ENCODE assay signal across 8 cellular contexts in the genomic region with DNA sequence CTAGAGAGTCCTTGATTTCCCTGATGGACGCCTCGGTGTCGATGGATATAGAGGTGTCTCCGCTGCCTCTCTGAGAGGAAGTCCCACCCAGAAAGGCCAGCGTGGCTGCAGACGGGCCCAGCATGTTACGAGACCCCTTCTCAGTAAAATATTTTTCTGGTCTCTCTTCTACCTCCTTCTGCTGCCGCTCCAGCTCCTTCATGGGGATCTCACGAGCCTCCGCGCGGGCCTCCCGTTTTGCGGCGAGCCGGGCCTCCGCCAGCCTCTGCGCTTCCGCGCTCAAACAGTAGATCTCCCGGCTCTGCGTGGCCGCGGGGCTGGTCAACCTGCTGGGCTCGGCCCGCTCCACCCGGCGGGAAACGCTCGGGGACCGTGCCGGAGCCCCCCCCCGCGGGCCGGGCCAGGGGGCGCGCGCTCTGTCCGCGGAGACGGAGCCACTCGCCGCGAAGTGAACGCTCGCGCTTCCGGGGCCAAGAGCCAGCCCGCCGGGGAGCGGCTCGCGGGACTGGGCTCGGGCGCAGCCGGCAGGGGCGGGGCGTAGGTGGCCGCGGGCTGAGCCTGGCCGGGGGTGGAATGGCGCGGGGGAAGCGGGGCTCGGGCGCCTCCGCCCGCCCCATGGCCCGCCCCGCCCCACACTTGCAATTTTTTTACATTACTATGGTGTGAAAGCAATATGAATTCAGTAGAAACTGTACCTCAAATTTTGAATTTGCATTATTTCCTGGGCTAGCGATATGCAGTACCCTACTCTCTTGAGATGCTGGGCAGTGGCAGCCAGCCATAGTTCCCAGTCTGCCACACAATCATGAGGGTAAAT. TPM values are rescaled to one million over a fixed set of nuclear protein-coding genes. Genes with fewer than 3 reads are reported as not detected.
DNase-seq lines count a peak whose midpoint lies in the region; FAIRE-seq and TF ChIP-seq lines count a peak whose summit lies in the region.

No MANE protein-coding gene starts in this region.

- POLR2A ChIA-PET in HEK293 (lab: Yijun Ruan, JAX) = no interaction called here

- peak; percentile 66; the same call in 1 of the 2 replicates for TF ChIP-seq POLR2A in GM12892 (IDR thresholded peaks at IDR 0.05; ENCODE audit: low read depth, low read length)

- no peaks in the 10 kb centered on the region for H3K27me3 ChIP-seq in bronchial epithelial cell (ENCODE audit: control insufficient read depth, insufficient read depth, low read length)

- FAIRE-seq in GM12892 (lab: Jason Lieb, UNC) = peak; percentile 81
- no peak for FAIRE-seq in bronchial epithelial cell (lab: Jason Lieb, UNC)

- H3K4me3 ChIP-seq in HEK293 (ENCODE audit: low read depth, low read length) (peak overlapping the region; percentile 44), WI38 (ENCODE audit: low read depth, low read length) (peak overlapping the region; percentile 62), bronchial epithelial cell (ENCODE audit: low read depth, low read length) (peak overlapping the region; percentile 47)

- DNase-seq in GM12892 (ENCODE audit: insufficient read length) (peak; percentile 79), MV-4-11 (lab: John Stamatoyannopoulos, UW) (peak; percentile 49), bronchial epithelial cell (ENCODE audit: low read depth) (peak; percentile 30), islet precursor cell (peak; percentile 80), GF-D8 (lab: John Stamatoyannopoulos, UW) (no peak)
- DNase-seq in stimulated activated CD4-positive, alpha-beta T cell treated with anti-CD3 and anti-CD28 coated beads, Interleukin-12 subunit alpha, Interleukin-12 subunit beta, amount 100 ng/mL, for 48 hours (ENCODE audit: low read depth in 2 of 3, low spot score in 1 of 3) = peak; percentile 29 to 67 (median 34)

- H3K36me3 ChIP-seq in HEK293 (ENCODE audit: control insufficient read depth in 2 of 2, insufficient read depth in 1 of 2, low read length in 2 of 2) (no peaks in the 10 kb centered on the region), bronchial epithelial cell (ENCODE audit: control insufficient read depth, insufficient read depth, low read length) (no peaks in the 10 kb centered on the region)

- H3K4me1 ChIP-seq in HEK293 (ENCODE audit: control insufficient read depth, insufficient read depth, low read length) = no peaks in the 10 kb centered on the region

- TF ChIP-seq CTCF in HEK293 (tag by site-specific recombination; IDR thresholded peaks at IDR 0.05) (no peak), WI38 (IDR thresholded peaks at IDR 0.05; ENCODE audit: low read depth, low read length) (no peak), bronchial epithelial cell (IDR thresholded peaks at IDR 0.05; ENCODE audit: insufficient read depth, low read length, severe bottlenecking) (no peak)

- no peaks in the 10 kb centered on the region for H3K9me3 ChIP-seq in HEK293 (ENCODE audit: control insufficient read depth, insufficient read depth, low read depth, low read length)

- H3K27ac ChIP-seq in HEK293 (ENCODE audit: extremely low read depth, low read depth, low read length) = no peak overlapping the region

- CTCF ChIA-PET in HEK293 (lab: Yijun Ruan, JAX) = interaction anchor here (1.2 kb wide), 1 partner anchor 54 kb away, joined by 3 read pairs; no protein-coding TSS in a partner anchor

TF ChIP-seq in HEK293, 187 proteins besides CTCF, POLR2A, EP300 and RAD21:
- TF ChIP-seq ZNF660 (tag by site-specific recombination; IDR thresholded peaks at IDR 0.05) (0 out of 2 replicates have a peak, but pooled peaks have one; percentile 48), ZFP41 (tag by site-specific recombination; IDR thresholded peaks at IDR 0.05; ENCODE audit: borderline replicate concordance) (no peak), ZBTB8A (tag by site-specific recombination; IDR thresholded peaks at IDR 0.05) (peak; percentile 57), ZBTB6 (tag by site-specific recombination; IDR thresholded peaks at IDR 0.05) (peak; percentile 18; the same call in 1 of the 2 replicates), MZF1 (tag by site-specific recombination; IDR thresholded peaks at IDR 0.05; ENCODE audit: borderline replicate concordance) (peak; percentile 49; the same call in 1 of the 2 replicates), ZNF398 (tag by site-specific recombination; IDR thresholded peaks at IDR 0.05) (no peak), PRDM10 (tag by site-specific recombination; IDR thresholded peaks at IDR 0.05) (peak; percentile 54), ZNF561 (tag by site-specific recombination; IDR thresholded peaks at IDR 0.05; ENCODE audit: borderline replicate concordance) (peak; percentile 56; the same call in 1 of the 2 replicates), ZXDB (tag by site-specific recombination; IDR thresholded peaks at IDR 0.05) (no peak), ZSCAN30 (tag by site-specific recombination; IDR thresholded peaks at IDR 0.05) (peak; percentile 60), ZNF645 (tag by site-specific recombination; IDR thresholded peaks at IDR 0.05) (no peak), ZNF169 (tag by site-specific recombination; IDR thresholded peaks at IDR 0.05) (no peak)
- TF ChIP-seq, protein P1, sequence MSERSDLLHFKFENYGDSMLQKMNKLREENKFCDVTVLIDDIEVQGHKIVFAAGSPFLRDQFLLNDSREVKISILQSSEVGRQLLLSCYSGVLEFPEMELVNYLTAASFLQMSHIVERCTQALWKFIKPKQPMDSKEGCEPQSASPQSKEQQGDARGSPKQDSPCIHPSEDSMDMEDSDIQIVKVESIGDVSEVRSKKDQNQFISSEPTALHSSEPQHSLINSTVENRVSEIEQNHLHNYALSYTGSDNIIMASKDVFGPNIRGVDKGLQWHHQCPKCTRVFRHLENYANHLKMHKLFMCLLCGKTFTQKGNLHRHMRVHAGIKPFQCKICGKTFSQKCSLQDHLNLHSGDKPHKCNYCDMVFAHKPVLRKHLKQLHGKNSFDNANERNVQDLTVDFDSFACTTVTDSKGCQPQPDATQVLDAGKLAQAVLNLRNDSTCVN (tag by site-specific recombination; optimal IDR thresholded peaks at IDR 0.05) = peak; percentile 65

RNA-seq across cellular contexts. Expression of gene KCNMB3, which starts 10.2 kb away (rescaled TPM):
- 4.6 TPM for polyA plus RNA-seq in GM12892 (2012; ENCODE audit: missing spikeins)
- 0.38 and 1.1 TPM in 2 replicates for total RNA-seq in bronchial epithelial cell
